Comparison of ENCODE assay signal across 1 cellular context in the genomic region with DNA sequence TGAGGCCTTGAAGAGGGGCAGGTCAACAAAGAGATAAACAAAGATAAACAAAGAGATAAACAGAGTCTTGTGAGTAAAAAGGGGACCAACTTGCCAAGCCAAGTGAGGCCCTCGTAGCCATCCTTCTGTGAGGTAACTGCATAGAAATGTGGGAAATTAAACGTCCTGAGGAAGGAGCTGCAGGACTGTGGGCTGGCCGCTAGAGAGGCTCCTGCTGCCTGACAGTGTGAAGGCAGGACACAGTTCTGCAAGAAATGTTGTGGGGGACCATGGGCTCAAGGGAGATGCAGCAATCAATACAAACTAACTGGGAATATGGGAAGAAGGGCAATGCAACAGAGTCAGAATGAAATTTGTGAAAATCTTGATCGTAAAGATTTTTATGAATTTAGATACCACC.
TF ChIP-seq lines count a peak whose summit lies in the region.

No MANE protein-coding gene starts in this region.

TF ChIP-seq in K562, 482 proteins besides CTCF, POLR2A, EP300 and RAD21 (continued from another document):
- TF ChIP-seq, protein P1, sequence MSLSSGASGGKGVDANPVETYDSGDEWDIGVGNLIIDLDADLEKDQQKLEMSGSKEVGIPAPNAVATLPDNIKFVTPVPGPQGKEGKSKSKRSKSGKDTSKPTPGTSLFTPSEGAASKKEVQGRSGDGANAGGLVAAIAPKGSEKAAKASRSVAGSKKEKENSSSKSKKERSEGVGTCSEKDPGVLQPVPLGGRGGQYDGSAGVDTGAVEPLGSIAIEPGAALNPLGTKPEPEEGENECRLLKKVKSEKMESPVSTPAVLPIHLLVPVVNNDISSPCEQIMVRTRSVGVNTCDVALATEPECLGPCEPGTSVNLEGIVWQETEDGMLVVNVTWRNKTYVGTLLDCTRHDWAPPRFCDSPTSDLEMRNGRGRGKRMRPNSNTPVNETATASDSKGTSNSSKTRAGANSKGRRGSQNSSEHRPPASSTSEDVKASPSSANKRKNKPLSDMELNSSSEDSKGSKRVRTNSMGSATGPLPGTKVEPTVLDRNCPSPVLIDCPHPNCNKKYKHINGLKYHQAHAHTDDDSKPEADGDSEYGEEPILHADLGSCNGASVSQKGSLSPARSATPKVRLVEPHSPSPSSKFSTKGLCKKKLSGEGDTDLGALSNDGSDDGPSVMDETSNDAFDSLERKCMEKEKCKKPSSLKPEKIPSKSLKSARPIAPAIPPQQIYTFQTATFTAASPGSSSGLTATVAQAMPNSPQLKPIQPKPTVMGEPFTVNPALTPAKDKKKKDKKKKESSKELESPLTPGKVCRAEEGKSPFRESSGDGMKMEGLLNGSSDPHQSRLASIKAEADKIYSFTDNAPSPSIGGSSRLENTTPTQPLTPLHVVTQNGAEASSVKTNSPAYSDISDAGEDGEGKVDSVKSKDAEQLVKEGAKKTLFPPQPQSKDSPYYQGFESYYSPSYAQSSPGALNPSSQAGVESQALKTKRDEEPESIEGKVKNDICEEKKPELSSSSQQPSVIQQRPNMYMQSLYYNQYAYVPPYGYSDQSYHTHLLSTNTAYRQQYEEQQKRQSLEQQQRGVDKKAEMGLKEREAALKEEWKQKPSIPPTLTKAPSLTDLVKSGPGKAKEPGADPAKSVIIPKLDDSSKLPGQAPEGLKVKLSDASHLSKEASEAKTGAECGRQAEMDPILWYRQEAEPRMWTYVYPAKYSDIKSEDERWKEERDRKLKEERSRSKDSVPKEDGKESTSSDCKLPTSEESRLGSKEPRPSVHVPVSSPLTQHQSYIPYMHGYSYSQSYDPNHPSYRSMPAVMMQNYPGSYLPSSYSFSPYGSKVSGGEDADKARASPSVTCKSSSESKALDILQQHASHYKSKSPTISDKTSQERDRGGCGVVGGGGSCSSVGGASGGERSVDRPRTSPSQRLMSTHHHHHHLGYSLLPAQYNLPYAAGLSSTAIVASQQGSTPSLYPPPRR (CRISPR knock-in tag; IDR thresholded peaks at IDR 0.05; ENCODE audit: borderline replicate concordance) = no peak
- TF ChIP-seq SP2 (IDR thresholded peaks at IDR 0.05; ENCODE audit: extremely low read depth, low read depth, low read length, poor library complexity, severe bottlenecking) (no peak), ZKSCAN3 (CRISPR knock-in tag; IDR thresholded peaks at IDR 0.05) (no peak), ZNF695 (CRISPR knock-in tag; IDR thresholded peaks at IDR 0.05) (no peak), YBX1 (IDR thresholded peaks at IDR 0.05) (no peak), ZBTB1 (CRISPR knock-in tag; IDR thresholded peaks at IDR 0.05; ENCODE audit: borderline replicate concordance, low read depth) (no peak), HSF4 (CRISPR knock-in tag; IDR thresholded peaks at IDR 0.05; ENCODE audit: borderline replicate concordance) (no peak), ZBED1 (IDR thresholded peaks at IDR 0.05) (no peak)
- TF ChIP-seq, protein P2, sequence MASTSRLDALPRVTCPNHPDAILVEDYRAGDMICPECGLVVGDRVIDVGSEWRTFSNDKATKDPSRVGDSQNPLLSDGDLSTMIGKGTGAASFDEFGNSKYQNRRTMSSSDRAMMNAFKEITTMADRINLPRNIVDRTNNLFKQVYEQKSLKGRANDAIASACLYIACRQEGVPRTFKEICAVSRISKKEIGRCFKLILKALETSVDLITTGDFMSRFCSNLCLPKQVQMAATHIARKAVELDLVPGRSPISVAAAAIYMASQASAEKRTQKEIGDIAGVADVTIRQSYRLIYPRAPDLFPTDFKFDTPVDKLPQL (IDR thresholded peaks at IDR 0.05; ENCODE audit: extremely low read depth, insufficient read length) = no peak
- TF ChIP-seq, protein P3, sequence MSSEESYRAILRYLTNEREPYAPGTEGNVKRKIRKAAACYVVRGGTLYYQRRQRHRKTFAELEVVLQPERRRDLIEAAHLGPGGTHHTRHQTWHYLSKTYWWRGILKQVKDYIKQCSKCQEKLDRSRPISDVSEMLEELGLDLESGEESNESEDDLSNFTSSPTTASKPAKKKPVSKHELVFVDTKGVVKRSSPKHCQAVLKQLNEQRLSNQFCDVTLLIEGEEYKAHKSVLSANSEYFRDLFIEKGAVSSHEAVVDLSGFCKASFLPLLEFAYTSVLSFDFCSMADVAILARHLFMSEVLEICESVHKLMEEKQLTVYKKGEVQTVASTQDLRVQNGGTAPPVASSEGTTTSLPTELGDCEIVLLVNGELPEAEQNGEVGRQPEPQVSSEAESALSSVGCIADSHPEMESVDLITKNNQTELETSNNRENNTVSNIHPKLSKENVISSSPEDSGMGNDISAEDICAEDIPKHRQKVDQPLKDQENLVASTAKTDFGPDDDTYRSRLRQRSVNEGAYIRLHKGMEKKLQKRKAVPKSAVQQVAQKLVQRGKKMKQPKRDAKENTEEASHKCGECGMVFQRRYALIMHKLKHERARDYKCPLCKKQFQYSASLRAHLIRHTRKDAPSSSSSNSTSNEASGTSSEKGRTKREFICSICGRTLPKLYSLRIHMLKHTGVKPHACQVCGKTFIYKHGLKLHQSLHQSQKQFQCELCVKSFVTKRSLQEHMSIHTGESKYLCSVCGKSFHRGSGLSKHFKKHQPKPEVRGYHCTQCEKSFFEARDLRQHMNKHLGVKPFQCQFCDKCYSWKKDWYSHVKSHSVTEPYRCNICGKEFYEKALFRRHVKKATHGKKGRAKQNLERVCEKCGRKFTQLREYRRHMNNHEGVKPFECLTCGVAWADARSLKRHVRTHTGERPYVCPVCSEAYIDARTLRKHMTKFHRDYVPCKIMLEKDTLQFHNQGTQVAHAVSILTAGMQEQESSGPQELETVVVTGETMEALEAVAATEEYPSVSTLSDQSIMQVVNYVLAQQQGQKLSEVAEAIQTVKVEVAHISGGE (CRISPR knock-in tag; IDR thresholded peaks at IDR 0.05) = no peak
